In genomic region chr17:19647697-19648474, GRCh38 we compare ENCODE assay signal across 8 cellular contexts. TPM values are rescaled to one million over a fixed set of nuclear protein-coding genes. Genes with fewer than 3 reads are reported as not detected.
A peak's percentile ranks its signal among the peaks of the same experiment; 100 is the strongest.
DNase-seq lines count a peak whose midpoint lies in the region; ATAC-seq and TF ChIP-seq lines count a peak whose summit lies in the region.

No MANE protein-coding gene starts in this region.

- H3K4me1 ChIP-seq in ectodermal cell (ENCODE audit: control insufficient read depth, insufficient read depth, low read length): peaks cover 5% of the 10 kb centered on the region

- H3K36me3 ChIP-seq in ectodermal cell (ENCODE audit: control insufficient read depth, insufficient read depth, low read length): peaks cover 5% of the 10 kb centered on the region

- POLR2A ChIA-PET in WTC11 (lab: Charles Lee): interaction anchor here (0.6 to 2.5 kb wide), 12 partner anchors 12 to 792 kb away, joined by 3 to 14 read pairs (median 4); partner anchors contain the start of genes B9D1, MAPK7, SLC47A1 and ULK2

- peaks cover 8% of the 10 kb centered on the region for H3K27me3 Mint-ChIP-seq in WTC11 (ENCODE audit: low read depth)

- H3K4me3 Mint-ChIP-seq in WTC11: peak overlapping the region; percentile 92

- H3K4me3 ChIP-seq in ectodermal cell (ENCODE audit: insufficient read depth, low read depth, low read length) (peak overlapping the region; percentile 75), lower leg skin (ENCODE audit: low read depth, poor library complexity, severe bottlenecking) (peak overlapping the region; percentile 63)

- no peaks in the 10 kb centered on the region for H3K9me3 Mint-ChIP-seq in WTC11

- intact Hi-C loops in lower leg skin (cut with DNase I; ENCODE audit: low total_unique reads): no loop called here

- peaks cover 5% of the 10 kb centered on the region for H3K27me3 ChIP-seq in ectodermal cell (ENCODE audit: control insufficient read depth, insufficient read depth, low read length, poor library complexity, severe bottlenecking)

- peaks cover 17% of the 10 kb centered on the region for H3K36me3 Mint-ChIP-seq in WTC11

- DNase-seq in activated CD4-positive, CD25-positive, alpha-beta regulatory T cell (lab: John Stamatoyannopoulos, UW): no peak
- DNase-seq in NCI-H1694 treated with DMSO at 0.1 percent for 48 hours (lab: John Stamatoyannopoulos, UW) (peak; percentile 72), WTC11 (ENCODE audit: low spot score) (peak; percentile 56), lower leg skin (ENCODE audit: low spot score in 2 of 2) (peak; percentile 72 to 94)
- DNase-seq in stimulated activated CD4-positive, alpha-beta T cell treated with anti-CD3 and anti-CD28 coated beads, TNF-alpha, amount 100 ng/mL, for 48 hours (ENCODE audit: low read depth in 3 of 3): peak in 2 of 3 donors; percentile 16 to 19

- no peak for TF ChIP-seq POLR2A in lower leg skin (IDR thresholded peaks at IDR 0.05)

- CTCF ChIA-PET in WTC11 (lab: Charles Lee): interaction anchor here (0.7 to 4.2 kb wide), 36 partner anchors 12 to 326 kb away, joined by 3 to 42 read pairs (median 5); partner anchors contain the start of genes ALDH3A1, B9D1, MAPK7 and SLC47A1

- peak overlapping the region; percentile 0 for H3K27ac ChIP-seq in ectodermal cell (ENCODE audit: insufficient read depth, low read depth, low read length, poor library complexity, severe bottlenecking)

- peak; percentile 42 to 47 for ATAC-seq in activated CD4-positive, CD25-positive, alpha-beta regulatory T cell treated with anti-CD3 and anti-CD28 coated beads, Interleukin-2, amount 50 U/mL, for 24 hours
- ATAC-seq in HG02642 (IDR thresholded peaks at IDR 0.05; ENCODE audit: poor library complexity, unreplicated experiment) (peak; percentile 34), WTC11 (peak; percentile 22)

- peaks cover 59% of the 10 kb centered on the region for H3K4me1 Mint-ChIP-seq in WTC11

- peak overlapping the region; percentile 84 for H3K27ac Mint-ChIP-seq in WTC11

- no peak for TF ChIP-seq CTCF in WTC11 (IDR thresholded peaks at IDR 0.05)
- TF ChIP-seq CTCF in lower leg skin (IDR thresholded peaks at IDR 0.05): no peak

- 2% methylated on average over 36 to 37 of the region's 37 CpGs for WGBS in ectodermal cell, 2 experiments
- 1 to 2% methylated on average over 27 to 37 of the region's 37 CpGs for WGBS in lower leg skin, 2 donors

- no peaks in the 10 kb centered on the region for H3K9me3 ChIP-seq in ectodermal cell (ENCODE audit: control insufficient read depth, low read length)

TF ChIP-seq in WTC11, 78 proteins besides CTCF, POLR2A, EP300 and RAD21:
- TF ChIP-seq TCF7 (CRISPR knock-in tag; IDR thresholded peaks at IDR 0.05; ENCODE audit: low read depth) (no peak), ATF1 (CRISPR knock-in tag; IDR thresholded peaks at IDR 0.05) (no peak), SMAD4 (CRISPR knock-in tag; IDR thresholded peaks at IDR 0.05) (no peak), IRF1 (CRISPR knock-in tag; IDR thresholded peaks at IDR 0.05) (peak; percentile 22; the same call in 1 of the 2 replicates), ZNF281 (CRISPR knock-in tag; IDR thresholded peaks at IDR 0.05) (0 out of 2 replicates have a peak, but pooled peaks have one; percentile 29), NR2C2 (CRISPR knock-in tag; IDR thresholded peaks at IDR 0.05) (0 out of 2 replicates have a peak, but pooled peaks have one; percentile 22), E2F1 (CRISPR knock-in tag; IDR thresholded peaks at IDR 0.05) (no peak), ZNF671 (CRISPR knock-in tag; IDR thresholded peaks at IDR 0.05) (no peak), CREM (CRISPR knock-in tag; IDR thresholded peaks at IDR 0.05) (no peak), MYBL2 (CRISPR knock-in tag; IDR thresholded peaks at IDR 0.05) (peak; percentile 37; the same call in 1 of the 2 replicates), TP53 (CRISPR knock-in tag; IDR thresholded peaks at IDR 0.05) (no peak), PRDM15 (CRISPR knock-in tag; IDR thresholded peaks at IDR 0.05) (0 out of 2 replicates have a peak, but pooled peaks have one; percentile 7), KAT7 (CRISPR knock-in tag; IDR thresholded peaks at IDR 0.05; ENCODE audit: borderline replicate concordance) (0 out of 2 replicates have a peak, but pooled peaks have one; percentile 10)
TF ChIP-seq in WTC11: peak in this region for 6.

RNA-seq across cellular contexts. Expression of gene ALDH3A2, which starts 0.7 kb away (rescaled TPM):
- total RNA-seq in WTC11 (2021) (68.5 to 84.3 TPM (median 80.6 TPM) in 3 replicates), lower leg skin (100 to 1,000 TPM; 385 to 619 (median 435) TPM)
- polyA plus RNA-seq in ectodermal cell (2013, experiment 1 of 4): 73.3 TPM
- 81.9 TPM for polyA plus RNA-seq in ectodermal cell (2013, experiment 2 of 4)
- 53.9 TPM for polyA plus RNA-seq in ectodermal cell (2013, experiment 3 of 4)
- polyA plus RNA-seq in ectodermal cell (2013, experiment 4 of 4): 63.4 TPM

Comparison
In these comparisons a context has a peak if more than half of its experiments do, and no peak if none do; other contexts are left out.
1. DNase-seq: peak in NCI-H1694 treated with DMSO at 0.1 percent for 48 hours (single experiment), WTC11 (single experiment), lower leg skin (2 of 2) and stimulated activated CD4-positive, alpha-beta T cell treated with anti-CD3 and anti-CD28 coated beads, TNF-alpha, amount 100 ng/mL, for 48 hours (2 of 3); none in activated CD4-positive, CD25-positive, alpha-beta regulatory T cell (0 of 4).
2. Peak in every context shown above with its lines, with median percentiles within 50 percentile points of each other: ATAC-seq.